8 cellular contexts compared by ENCODE assay signal in the genomic region with DNA sequence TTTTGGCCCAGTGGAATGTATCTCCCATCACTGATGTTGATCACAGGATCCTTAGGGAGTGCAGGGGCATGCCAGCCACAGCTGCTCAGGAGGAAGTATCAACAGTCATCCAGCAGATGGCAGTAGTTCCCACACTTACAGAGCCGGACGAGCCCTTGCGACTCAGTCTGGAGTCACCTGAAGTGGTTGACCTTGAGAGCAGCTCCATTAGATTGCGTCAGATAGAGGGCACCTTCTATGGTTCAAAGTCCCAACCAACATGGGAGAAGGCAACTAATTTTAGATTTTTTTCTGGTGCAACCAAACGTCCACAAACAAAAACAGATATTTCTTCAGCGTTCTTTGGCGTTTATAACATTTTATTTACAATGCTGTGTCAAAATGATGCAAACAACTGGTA.
DNase-seq lines count a peak whose midpoint lies in the region; ATAC-seq, FAIRE-seq and TF ChIP-seq lines count a peak whose summit lies in the region.

No MANE protein-coding gene starts in this region.

- peak overlapping the region; percentile 72 for H2AFZ ChIP-seq in K562 (ENCODE audit: low read depth, low read length)

- H3K79me2 ChIP-seq in K562 (ENCODE audit: control insufficient read depth, insufficient read depth, low read length): no peaks in the 10 kb centered on the region

- DNase-seq in A673 (ENCODE audit: low spot score) (peak; percentile 81), NCI-H146 (lab: John Stamatoyannopoulos, UW) (peak; percentile 55), SW 1271 (lab: John Stamatoyannopoulos, UW) (peak; percentile 15 to 75), K562 (ENCODE audit: extremely low read depth in 1 of 4, low spot score in 3 of 4) (peak; percentile 79 to 88 (median 85)), iPS-NIHi11 (ENCODE audit: low spot score) (peak; percentile 85)
- peak; percentile 5 to 37 (median 10) for DNase-seq in stimulated activated CD4-positive, alpha-beta T cell treated with anti-CD3 and anti-CD28 coated beads, Interleukin-1b, Interleukin-23, amount 100 ng/mL, for 24 hours (ENCODE audit: low read depth in 4 of 4, low spot score in 1 of 4)

- peak; percentile 52; the same call in 1 of the 2 replicates for TF ChIP-seq EP300 in K562 (IDR thresholded peaks at IDR 0.05; ENCODE audit: low read length)

- intact Hi-C loops in A673 (cut with micrococcal nuclease; ENCODE audit: unreplicated experiment) (loop anchor here (2.0 to 5.0 kb wide), 2 partner anchors 59 to 426 kb away; no protein-coding TSS in a partner anchor), K562 (cut with micrococcal nuclease) (loop anchor here (1.0 to 2.0 kb wide), 3 partner anchors 21 to 426 kb away; no protein-coding TSS in a partner anchor)

- in situ Hi-C loops in K562 (cut with MboI): no loop called here

- POLR2A ChIA-PET in A673 (lab: Charles Lee; ENCODE audit: low non-redundant PET) (no interaction called here), K562 (lab: Yijun Ruan, JAX) (interaction anchor here (0.6 kb wide), 2 partner anchors 48 to 1030 kb away, joined by 3 to 4 read pairs; no protein-coding TSS in a partner anchor)

- CTCF ChIA-PET in A673 (lab: Charles Lee) (interaction anchor here (0.7 to 1.6 kb wide), 7 partner anchors 38 to 539 kb away, joined by 3 to 8 read pairs (median 3); no protein-coding TSS in a partner anchor), K562 (lab: Yijun Ruan, JAX; ENCODE audit: low intra/inter-chr PET ratio) (interaction anchor here (0.7 to 0.9 kb wide), 3 partner anchors 22 to 1188 kb away, joined by 3 to 4 read pairs (median 4); no protein-coding TSS in a partner anchor)

- no peaks in the 10 kb centered on the region for H3K9me1 ChIP-seq in K562 (ENCODE audit: control insufficient read depth, insufficient read depth, low read length)

- H3K4me2 ChIP-seq in K562 (ENCODE audit: insufficient read depth, low read length): no peak overlapping the region

- TF ChIP-seq CTCF in A673 (conservative IDR thresholded peaks at IDR 0.05; ENCODE audit: low read depth, low read length): peak; percentile 92
- TF ChIP-seq CTCF in K562 (IDR thresholded peaks at IDR 0.05 in 2 of 3, conservative IDR thresholded peaks at IDR 0.05 in 1 of 3; ENCODE audit: insufficient read depth in 2 of 3, low read depth in 1 of 3, low read length in 3 of 3): peak; percentile 82 to 96 (median 87)

- peak; percentile 94 for FAIRE-seq in K562 (lab: Jason Lieb, UNC)

- no peak for TF ChIP-seq POLR2A in K562 (conservative IDR thresholded peaks at IDR 0.05)

- H3K4me3 ChIP-seq in A673 (ENCODE audit: low read depth, low read length, poor library complexity, severe bottlenecking): no peak overlapping the region
- H3K4me3 ChIP-seq in K562: no peak overlapping the region

- H3K9me3 ChIP-seq in A673 (ENCODE audit: low read depth, low read length, poor library complexity, severe bottlenecking): no peaks in the 10 kb centered on the region
- H3K9me3 ChIP-seq in K562 (replicated peaks; ENCODE audit: control insufficient read depth, insufficient read depth, low read depth, low read length): no peaks in the 10 kb centered on the region

- ATAC-seq in GM18508 (IDR thresholded peaks at IDR 0.05; ENCODE audit: insufficient read depth, unreplicated experiment) (peak; percentile 97), HG02938 (IDR thresholded peaks at IDR 0.05; ENCODE audit: unreplicated experiment) (peak; percentile 99), K562 (peak; percentile 94)

- 30% methylated on average over 7 of the region's 7 CpGs for WGBS in K562 (ENCODE audit: insufficient coverage, low coverage, missing lambda C conversion rate)

- no peaks in the 10 kb centered on the region for H4K20me1 ChIP-seq in K562 (replicated peaks; ENCODE audit: control insufficient read depth, insufficient read depth, low read length)

- no TSS peak for BruUV-seq in A673 (replicated peaks; lab: Mats Ljungman, UMichigan)
- no TSS peak for BruUV-seq in K562 (replicated peaks; lab: Mats Ljungman, UMichigan)

- H3K36me3 ChIP-seq in A673 (ENCODE audit: insufficient read depth, low read length, poor library complexity, severe bottlenecking) (no peaks in the 10 kb centered on the region), K562 (ENCODE audit: control insufficient read depth, insufficient read depth, low read length) (no peaks in the 10 kb centered on the region)

- H3K9ac ChIP-seq in K562 (ENCODE audit: insufficient read depth in 1 of 2, low read depth in 2 of 2, low read length in 2 of 2): no peak overlapping the region

- H3K27me3 ChIP-seq in A673 (replicated peaks; ENCODE audit: insufficient read depth, low read depth, low read length, poor library complexity) (no peaks in the 10 kb centered on the region), K562 (ENCODE audit: control insufficient read depth in 2 of 2, insufficient read depth in 2 of 2, low read length in 2 of 2) (no peaks in the 10 kb centered on the region)

- TF ChIP-seq RAD21 in K562 (CRISPR knock-in tag; conservative IDR thresholded peaks at IDR 0.05 in 1 of 2, IDR thresholded peaks at IDR 0.05 in 1 of 2): peak; percentile 57 to 83

- H3K27ac ChIP-seq in A673 (ENCODE audit: low read depth, low read length, poor library complexity, severe bottlenecking): no peak overlapping the region
- no peak overlapping the region for H3K27ac ChIP-seq in K562 (ENCODE audit: extremely low read depth, low read depth, low read length)

- peaks cover 36% of the 10 kb centered on the region for H3K4me1 ChIP-seq in A673 (ENCODE audit: insufficient read depth, low read length, poor library complexity, severe bottlenecking)
- H3K4me1 ChIP-seq in K562 (replicated peaks in 1 of 2; ENCODE audit: control insufficient read depth in 2 of 2, insufficient read depth in 2 of 2, low read length in 2 of 2): peaks cover 10 to 26% of the 10 kb centered on the region in 2 experiments

TF ChIP-seq in K562, 482 proteins besides CTCF, POLR2A, EP300 and RAD21 (continues in another document):
- no peak for TF ChIP-seq EZH2 (IDR thresholded peaks at IDR 0.05; ENCODE audit: borderline replicate concordance, low read depth, low read length)
- no peak for TF ChIP-seq NFE2 (IDR thresholded peaks at IDR 0.05; ENCODE audit: low read depth)
- TF ChIP-seq ASH1L (IDR thresholded peaks at IDR 0.05; ENCODE audit: borderline replicate concordance, low read depth, partially characterized antibody): no peak
- TF ChIP-seq, protein P1, sequence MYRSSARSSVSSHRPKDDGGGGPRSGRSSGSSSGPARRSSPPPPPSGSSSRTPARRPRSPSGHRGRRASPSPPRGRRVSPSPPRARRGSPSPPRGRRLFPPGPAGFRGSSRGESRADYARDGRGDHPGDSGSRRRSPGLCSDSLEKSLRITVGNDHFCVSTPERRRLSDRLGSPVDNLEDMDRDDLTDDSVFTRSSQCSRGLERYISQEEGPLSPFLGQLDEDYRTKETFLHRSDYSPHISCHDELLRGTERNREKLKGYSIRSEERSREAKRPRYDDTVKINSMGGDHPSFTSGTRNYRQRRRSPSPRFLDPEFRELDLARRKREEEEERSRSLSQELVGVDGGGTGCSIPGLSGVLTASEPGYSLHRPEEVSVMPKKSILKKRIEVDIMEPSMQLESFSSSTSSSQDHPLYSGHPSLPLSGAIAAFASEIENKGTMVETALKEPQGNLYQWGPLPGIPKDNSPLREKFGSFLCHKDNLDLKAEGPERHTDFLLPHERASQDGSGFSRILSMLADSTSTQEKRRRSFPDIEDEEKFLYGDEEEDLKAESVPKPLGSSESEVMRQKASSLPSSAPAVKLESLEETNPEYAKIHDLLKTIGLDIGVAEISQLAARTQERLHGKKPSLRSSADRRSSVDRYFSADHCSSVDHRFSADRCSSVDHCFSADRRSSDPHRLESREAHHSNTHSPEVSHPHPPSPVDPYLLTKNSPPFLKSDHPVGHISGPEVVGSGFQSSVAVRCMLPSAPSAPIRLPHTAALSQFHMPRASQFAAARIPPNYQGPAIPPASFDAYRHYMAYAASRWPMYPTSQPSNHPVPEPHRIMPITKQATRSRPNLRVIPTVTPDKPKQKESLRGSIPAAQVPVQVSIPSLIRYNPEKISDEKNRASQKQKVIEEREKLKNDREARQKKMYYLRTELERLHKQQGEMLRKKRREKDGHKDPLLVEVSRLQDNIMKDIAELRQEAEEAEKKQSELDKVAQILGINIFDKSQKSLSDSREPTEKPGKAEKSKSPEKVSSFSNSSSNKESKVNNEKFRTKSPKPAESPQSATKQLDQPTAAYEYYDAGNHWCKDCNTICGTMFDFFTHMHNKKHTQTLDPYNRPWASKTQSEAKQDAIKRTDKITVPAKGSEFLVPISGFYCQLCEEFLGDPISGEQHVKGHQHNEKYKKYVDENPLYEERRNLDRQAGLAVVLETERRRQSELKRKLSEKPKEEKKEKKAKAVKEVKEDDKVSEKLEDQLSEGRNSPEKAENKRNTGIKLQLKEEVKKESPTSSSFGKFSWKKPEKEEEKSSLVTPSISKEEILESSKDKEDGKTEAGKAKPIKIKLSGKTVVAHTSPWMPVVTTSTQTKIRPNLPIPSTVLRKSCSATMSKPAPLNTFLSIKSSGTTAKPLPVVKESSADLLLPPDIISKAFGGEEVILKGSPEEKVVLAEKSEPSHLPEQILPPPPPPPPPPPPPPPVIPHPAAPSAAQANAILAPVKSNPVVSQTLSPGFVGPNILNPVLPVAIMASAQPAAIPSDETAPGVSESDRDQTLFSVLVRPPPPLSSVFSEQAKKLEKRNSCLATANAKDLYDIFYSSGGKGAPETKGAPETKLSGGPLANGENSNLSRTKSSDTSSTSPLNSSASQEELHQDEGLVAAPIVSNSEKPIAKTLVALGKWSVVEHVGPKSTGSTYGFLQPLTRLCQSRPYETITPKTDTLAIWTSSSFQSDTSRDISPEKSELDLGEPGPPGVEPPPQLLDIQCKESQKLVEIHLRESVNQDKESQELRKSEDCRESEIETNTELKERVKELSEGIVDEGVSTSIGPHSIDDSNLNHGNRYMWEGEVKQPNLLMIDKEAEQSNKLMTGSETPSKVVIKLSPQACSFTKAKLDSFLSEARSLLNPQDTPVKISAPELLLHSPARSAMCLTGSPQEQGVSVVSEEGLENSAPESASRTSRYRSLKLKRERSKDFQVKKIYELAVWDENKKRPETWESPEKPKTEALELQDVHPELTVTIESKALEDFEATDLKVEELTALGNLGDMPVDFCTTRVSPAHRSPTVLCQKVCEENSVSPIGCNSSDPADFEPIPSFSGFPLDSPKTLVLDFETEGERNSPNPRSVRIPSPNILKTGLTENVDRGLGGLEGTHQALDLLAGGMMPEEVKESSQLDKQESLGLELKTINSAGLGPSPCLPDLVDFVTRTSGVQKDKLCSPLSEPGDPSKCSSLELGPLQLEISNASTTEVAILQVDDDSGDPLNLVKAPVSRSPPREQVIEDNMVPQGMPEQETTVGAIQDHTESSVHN (IDR thresholded peaks at IDR 0.05; ENCODE audit: borderline replicate concordance in 1 of 2, low read depth in 1 of 2): no peak
- TF ChIP-seq HDAC1 (IDR thresholded peaks at IDR 0.05): no peak
- TF ChIP-seq, protein P2, sequence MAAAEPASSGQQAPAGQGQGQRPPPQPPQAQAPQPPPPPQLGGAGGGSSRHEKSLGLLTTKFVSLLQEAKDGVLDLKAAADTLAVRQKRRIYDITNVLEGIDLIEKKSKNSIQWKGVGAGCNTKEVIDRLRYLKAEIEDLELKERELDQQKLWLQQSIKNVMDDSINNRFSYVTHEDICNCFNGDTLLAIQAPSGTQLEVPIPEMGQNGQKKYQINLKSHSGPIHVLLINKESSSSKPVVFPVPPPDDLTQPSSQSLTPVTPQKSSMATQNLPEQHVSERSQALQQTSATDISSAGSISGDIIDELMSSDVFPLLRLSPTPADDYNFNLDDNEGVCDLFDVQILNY (CRISPR knock-in tag; IDR thresholded peaks at IDR 0.05): no peak

Comparison
In these comparisons a context has a peak if more than half of its experiments do, and no peak if none do; other contexts are left out.
1. DNase-seq: peak in every context shown above with its lines; median percentile 85 in K562; 85 in iPS-NIHi11; 81 in A673; 55 in NCI-H146; 45 in SW 1271; 10 in stimulated activated CD4-positive, alpha-beta T cell treated with anti-CD3 and anti-CD28 coated beads, Interleukin-1b, Interleukin-23, amount 100 ng/mL, for 24 hours.